Comparison of ENCODE assay signal across 38 cellular contexts in the genomic region with DNA sequence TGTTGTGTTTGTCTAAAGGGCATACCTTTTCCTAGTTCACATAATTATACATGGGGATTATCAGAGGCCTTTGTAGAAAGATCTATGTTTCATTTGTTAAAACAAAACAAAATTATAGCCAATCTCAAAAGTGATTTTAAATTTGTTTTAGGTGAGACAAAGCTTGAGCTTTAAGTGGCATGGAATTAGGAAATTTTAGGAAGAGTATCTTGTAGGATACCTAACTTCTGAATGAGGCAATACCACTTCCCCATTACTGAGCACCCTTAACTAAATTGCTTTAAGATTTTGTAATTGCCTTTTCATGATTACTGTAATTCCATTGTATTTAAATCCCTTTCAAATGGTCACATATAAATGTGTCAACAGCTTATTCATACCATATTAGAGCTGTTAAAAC.
"Had no signal": no experiment of that assay in that cellular context is flagged by ENCODE, and none has a peak within 500 bp of the region (broad histone marks: within the 10 kb centered on the region; RNA-seq: fewer than 3 reads in every experiment).

No MANE protein-coding gene starts in this region.

- H3K27ac ChIP-seq: ascending aorta, cardiac muscle cell, WERI-Rb-1 had no signal

- H3K4me1 Mint-ChIP-seq: activated CD4-positive, alpha-beta memory T cell treated with anti-CD3 and anti-CD28 coated beads, Interleukin-2, amount 10 ng/mL, durations not matched to agents 7 days and 5 days; activated CD4-positive, alpha-beta T cell treated with anti-CD3 and anti-CD28 coated beads for 36 hours; activated CD4-positive, alpha-beta T cell treated with anti-CD3 and anti-CD28 coated beads, Interleukin-2, amount 10 ng/mL, durations not matched to agents 7 days and 5 days; activated CD8-positive, alpha-beta memory T cell treated with anti-CD3 and anti-CD28 coated beads, Interleukin-2, amount 10 ng/mL, durations not matched to agents 7 days and 5 days; activated naive CD4-positive, alpha-beta T cell treated with anti-CD3 and anti-CD28 coated beads, Interleukin-2, amount 10 ng/mL, durations not matched to agents 7 days and 5 days; activated naive CD4-positive, alpha-beta T cell treated with anti-CD3 and anti-CD28 coated beads, Interleukin-2, amount 50 U/mL, for 24 hours; activated naive CD8-positive, alpha-beta T cell treated with anti-CD3 and anti-CD28 coated beads, Interleukin-2, amount 10 ng/mL, durations not matched to agents 7 days and 5 days; activated naive CD8-positive, alpha-beta T cell treated with anti-CD3 and anti-CD28 coated beads, Interleukin-2, amount 50 U/mL, for 24 hours; central memory CD8-positive, alpha-beta T cell; WTC11 had no signal

- H3K4me1 ChIP-seq: ascending aorta had no signal

- H3K9me3 Mint-ChIP-seq: activated CD4-positive, alpha-beta memory T cell treated with anti-CD3 and anti-CD28 coated beads, Interleukin-2, amount 10 ng/mL, durations not matched to agents 7 days and 5 days; activated CD4-positive, alpha-beta T cell treated with anti-CD3 and anti-CD28 coated beads, Interleukin-2, amount 10 ng/mL, durations not matched to agents 7 days and 5 days; activated naive CD4-positive, alpha-beta T cell treated with anti-CD3 and anti-CD28 coated beads, Interleukin-2, amount 10 ng/mL, durations not matched to agents 7 days and 5 days; activated naive CD4-positive, alpha-beta T cell treated with anti-CD3 and anti-CD28 coated beads, Interleukin-2, amount 50 U/mL, for 24 hours; activated naive CD8-positive, alpha-beta T cell treated with anti-CD3 and anti-CD28 coated beads, Interleukin-2, amount 10 ng/mL, durations not matched to agents 7 days and 5 days; activated naive CD8-positive, alpha-beta T cell treated with anti-CD3 and anti-CD28 coated beads, Interleukin-2, amount 50 U/mL, for 24 hours; activated T-cell treated with anti-CD3 and anti-CD28 coated beads, Interleukin-2, amount 50 U/mL, for 24 hours; activated T-helper 2 cell treated with anti-CD3 and anti-CD28 coated beads, Interferon-gamma antibody, Interleukin-2, Interleukin-4, amounts not matched to agents 10 μg/mL and 5 μg/mL and 100 μg/mL, durations not matched to agents 14 hours and 24 hours and 36 hours; brain; T-helper 1 cell treated with Interleukin-12 subunit alpha and Interleukin-12 subunit beta and Interleukin-4 antibody, amounts not matched to agents 30 μg/mL and 1 μg/mL, for 36 hours; T-helper 2 cell treated with Interferon-gamma antibody and Interleukin-4, amounts not matched to agents 5 μg/mL and 100 μg/mL, for 36 hours; WTC11 had no signal

- H3K27ac Mint-ChIP-seq: activated CD4-positive, alpha-beta memory T cell treated with anti-CD3 and anti-CD28 coated beads, Interleukin-2, amount 10 ng/mL, durations not matched to agents 7 days and 5 days; activated CD4-positive, alpha-beta T cell treated with anti-CD3 and anti-CD28 coated beads for 36 hours; activated CD4-positive, alpha-beta T cell treated with anti-CD3 and anti-CD28 coated beads, Interleukin-2, amount 10 ng/mL, durations not matched to agents 7 days and 5 days; activated CD8-positive, alpha-beta memory T cell treated with anti-CD3 and anti-CD28 coated beads, Interleukin-2, amount 10 ng/mL, durations not matched to agents 7 days and 5 days; activated CD8-positive, alpha-beta T cell treated with anti-CD3 and anti-CD28 coated beads, Interleukin-2, amount 10 ng/mL, durations not matched to agents 7 days and 5 days; activated naive CD4-positive, alpha-beta T cell treated with anti-CD3 and anti-CD28 coated beads, Interleukin-2, amount 10 ng/mL, durations not matched to agents 7 days and 5 days; activated naive CD4-positive, alpha-beta T cell treated with anti-CD3 and anti-CD28 coated beads, Interleukin-2, amount 50 U/mL, for 24 hours; activated naive CD8-positive, alpha-beta T cell; activated naive CD8-positive, alpha-beta T cell treated with anti-CD3 and anti-CD28 coated beads, Interleukin-2, amount 10 ng/mL, durations not matched to agents 7 days and 5 days; activated naive CD8-positive, alpha-beta T cell treated with anti-CD3 and anti-CD28 coated beads, Interleukin-2, amount 50 U/mL, for 24 hours; activated T-cell treated with anti-CD3 and anti-CD28 coated beads, Interleukin-2, amount 50 U/mL, for 24 hours; activated T-helper 2 cell treated with anti-CD3 and anti-CD28 coated beads, Interferon-gamma antibody, Interleukin-2, Interleukin-4, amounts not matched to agents 10 μg/mL and 5 μg/mL and 100 μg/mL, durations not matched to agents 14 hours and 24 hours and 36 hours; brain; T-helper 1 cell treated with Interleukin-12 subunit alpha and Interleukin-12 subunit beta and Interleukin-4 antibody, amounts not matched to agents 30 μg/mL and 1 μg/mL, for 36 hours; T-helper 2 cell treated with Interferon-gamma antibody and Interleukin-4, amounts not matched to agents 5 μg/mL and 100 μg/mL, for 36 hours; WTC11 had no signal

- H3K4me3 ChIP-seq: ascending aorta, cardiac muscle cell had no signal

- H3K36me3 Mint-ChIP-seq: activated CD8-positive, alpha-beta memory T cell treated with anti-CD3 and anti-CD28 coated beads, Interleukin-2, amount 10 ng/mL, durations not matched to agents 7 days and 5 days; activated naive CD4-positive, alpha-beta T cell treated with anti-CD3 and anti-CD28 coated beads, Interleukin-2, amount 10 ng/mL, durations not matched to agents 7 days and 5 days; activated naive CD4-positive, alpha-beta T cell treated with anti-CD3 and anti-CD28 coated beads, Interleukin-2, amount 50 U/mL, for 24 hours; activated naive CD8-positive, alpha-beta T cell; activated naive CD8-positive, alpha-beta T cell treated with anti-CD3 and anti-CD28 coated beads, Interleukin-2, amount 10 ng/mL, durations not matched to agents 7 days and 5 days; brain; WTC11 had no signal

- H3K27me3 ChIP-seq: ascending aorta had no signal

- H3K27me3 Mint-ChIP-seq: activated CD4-positive, alpha-beta memory T cell treated with anti-CD3 and anti-CD28 coated beads, Interleukin-2, amount 10 ng/mL, durations not matched to agents 7 days and 5 days; activated CD4-positive, alpha-beta T cell treated with anti-CD3 and anti-CD28 coated beads for 36 hours; activated CD4-positive, alpha-beta T cell treated with anti-CD3 and anti-CD28 coated beads, Interleukin-2, amount 10 ng/mL, durations not matched to agents 7 days and 5 days; activated CD8-positive, alpha-beta memory T cell treated with anti-CD3 and anti-CD28 coated beads, Interleukin-2, amount 10 ng/mL, durations not matched to agents 7 days and 5 days; activated naive CD4-positive, alpha-beta T cell treated with anti-CD3 and anti-CD28 coated beads, Interleukin-2, amount 10 ng/mL, durations not matched to agents 7 days and 5 days; activated naive CD4-positive, alpha-beta T cell treated with anti-CD3 and anti-CD28 coated beads, Interleukin-2, amount 50 U/mL, for 24 hours; activated naive CD8-positive, alpha-beta T cell; activated naive CD8-positive, alpha-beta T cell treated with anti-CD3 and anti-CD28 coated beads, Interleukin-2, amount 10 ng/mL, durations not matched to agents 7 days and 5 days; activated naive CD8-positive, alpha-beta T cell treated with anti-CD3 and anti-CD28 coated beads, Interleukin-2, amount 50 U/mL, for 24 hours; activated T-cell treated with anti-CD3 and anti-CD28 coated beads, Interleukin-2, amount 50 U/mL, for 24 hours; central memory CD8-positive, alpha-beta T cell had no signal

- DNase-seq: activated CD4-positive, alpha-beta memory T cell treated with anti-CD3 and anti-CD28 coated beads, Interleukin-2, amount 10 ng/mL, durations not matched to agents 7 days and 5 days; activated CD4-positive, alpha-beta T cell treated with anti-CD3 and anti-CD28 coated beads for 1 hour; activated CD4-positive, alpha-beta T cell treated with anti-CD3 and anti-CD28 coated beads for 36 hours; activated CD4-positive, alpha-beta T cell treated with anti-CD3 and anti-CD28 coated beads for 48 hours; activated CD4-positive, alpha-beta T cell treated with anti-CD3 and anti-CD28 coated beads, Interleukin-2, amount 10 ng/mL, durations not matched to agents 7 days and 5 days; activated CD4-positive, alpha-beta T cell treated with anti-CD3 and anti-CD28 coated beads, Interleukin-2, amount 50 U/mL, for 48 hours; activated CD4-positive, CD25-positive, alpha-beta regulatory T cell; activated CD8-positive, alpha-beta memory T cell treated with anti-CD3 and anti-CD28 coated beads for 24 hours; activated CD8-positive, alpha-beta memory T cell treated with anti-CD3 and anti-CD28 coated beads, Interleukin-2, amount 10 ng/mL, durations not matched to agents 7 days and 5 days; activated CD8-positive, alpha-beta memory T cell treated with anti-CD3 and anti-CD28 coated beads, Interleukin-2, amount 50 U/mL, for 48 hours; activated CD8-positive, alpha-beta T cell treated with anti-CD3 and anti-CD28 coated beads, Interleukin-2, amount 10 ng/mL, durations not matched to agents 7 days and 5 days; activated effector memory CD4-positive, alpha-beta T cell treated with Interleukin-2 at 50 U/mL for 16 hours; activated gamma-delta T cell; activated naive CD4-positive, alpha-beta T cell treated with anti-CD3 and anti-CD28 coated beads, Interleukin-2, amount 10 ng/mL, durations not matched to agents 7 days and 5 days; activated naive CD4-positive, alpha-beta T cell treated with Interleukin-2 at 50 U/mL for 16 hours; activated naive CD8-positive, alpha-beta T cell treated with anti-CD3 and anti-CD28 coated beads, Interleukin-2, amount 10 ng/mL, durations not matched to agents 7 days and 5 days; activated naive CD8-positive, alpha-beta T cell treated with anti-CD3 and anti-CD28 coated beads, Interleukin-2, amount 50 U/mL, for 24 hours; activated T-cell treated with anti-CD3 and anti-CD28 coated beads, Interleukin-2, amount 50 U/mL, for 24 hours; activated T-cell treated with anti-CD3 and anti-CD28 coated beads, Interleukin-2, amount 50 U/mL, for 48 hours; amygdala; anterior cingulate cortex; caudate nucleus; T-helper 2 cell; T-helper 9 cell; WERI-Rb-1 had no signal

- H3K4me3 Mint-ChIP-seq: activated CD4-positive, alpha-beta memory T cell treated with anti-CD3 and anti-CD28 coated beads, Interleukin-2, amount 10 ng/mL, durations not matched to agents 7 days and 5 days; activated CD4-positive, alpha-beta T cell treated with anti-CD3 and anti-CD28 coated beads for 36 hours; activated CD4-positive, alpha-beta T cell treated with anti-CD3 and anti-CD28 coated beads, Interleukin-2, amount 10 ng/mL, durations not matched to agents 7 days and 5 days; activated CD8-positive, alpha-beta memory T cell treated with anti-CD3 and anti-CD28 coated beads, Interleukin-2, amount 10 ng/mL, durations not matched to agents 7 days and 5 days; activated CD8-positive, alpha-beta T cell treated with anti-CD3 and anti-CD28 coated beads, Interleukin-2, amount 10 ng/mL, durations not matched to agents 7 days and 5 days; activated naive CD4-positive, alpha-beta T cell treated with anti-CD3 and anti-CD28 coated beads, Interleukin-2, amount 10 ng/mL, durations not matched to agents 7 days and 5 days; activated naive CD4-positive, alpha-beta T cell treated with anti-CD3 and anti-CD28 coated beads, Interleukin-2, amount 50 U/mL, for 24 hours; activated naive CD8-positive, alpha-beta T cell; activated naive CD8-positive, alpha-beta T cell treated with anti-CD3 and anti-CD28 coated beads, Interleukin-2, amount 10 ng/mL, durations not matched to agents 7 days and 5 days; activated naive CD8-positive, alpha-beta T cell treated with anti-CD3 and anti-CD28 coated beads, Interleukin-2, amount 50 U/mL, for 24 hours; activated T-cell treated with anti-CD3 and anti-CD28 coated beads, Interleukin-2, amount 50 U/mL, for 24 hours; brain; central memory CD8-positive, alpha-beta T cell; T-helper 1 cell treated with Interleukin-12 subunit alpha and Interleukin-12 subunit beta and Interleukin-4 antibody, amounts not matched to agents 30 μg/mL and 1 μg/mL, for 36 hours; T-helper 2 cell treated with Interferon-gamma antibody and Interleukin-4, amounts not matched to agents 5 μg/mL and 100 μg/mL, for 36 hours; WTC11 had no signal

- ATAC-seq: activated CD4-positive, alpha-beta T cell treated with anti-CD3 and anti-CD28 coated beads for 36 hours; activated CD4-positive, CD25-positive, alpha-beta regulatory T cell treated with anti-CD3 and anti-CD28 coated beads, Interleukin-2, amount 50 U/mL, for 24 hours; activated CD8-positive, alpha-beta memory T cell treated with anti-CD3 and anti-CD28 coated beads, Interleukin-2, amount 10 ng/mL, durations not matched to agents 7 days and 5 days; activated CD8-positive, alpha-beta T cell treated with anti-CD3 and anti-CD28 coated beads, Interleukin-2, amount 10 ng/mL, durations not matched to agents 7 days and 5 days; activated naive CD8-positive, alpha-beta T cell treated with anti-CD3 and anti-CD28 coated beads, Interleukin-2, amount 50 U/mL, for 24 hours; WTC11 had no signal

- H3K36me3 ChIP-seq: ascending aorta, cardiac muscle cell, WERI-Rb-1 had no signal

- H3K9me3 ChIP-seq: ascending aorta had no signal

- FAIRE-seq: bronchial epithelial cell, colon had no signal
